ENCODE assay signal across 11 cellular contexts in genomic region chr3:129577356-129577755, GRCh38. TPM values are rescaled to one million over a fixed set of nuclear protein-coding genes. Genes with fewer than 3 reads are reported as not detected.
DNase-seq lines count a peak whose midpoint lies in the region; ATAC-seq and TF ChIP-seq lines count a peak whose summit lies in the region.
"Had no signal": no experiment of that assay in that cellular context is flagged by ENCODE, and none has a peak within 500 bp of the region (broad histone marks: within the 10 kb centered on the region; RNA-seq: fewer than 3 reads in every experiment).

No MANE protein-coding gene starts in this region.

- no peaks in the 10 kb centered on the region for H3K9me3 Mint-ChIP-seq in activated CD4-positive, alpha-beta memory T cell treated with anti-CD3 and anti-CD28 coated beads, Interleukin-2, amount 10 ng/mL, durations not matched to agents 7 days and 5 days
- no peaks in the 10 kb centered on the region for H3K9me3 Mint-ChIP-seq in activated CD4-positive, alpha-beta memory T cell treated with anti-CD3 and anti-CD28 coated beads for 36 hours
- H3K9me3 Mint-ChIP-seq in immature natural killer cell, result no peaks in the 10 kb centered on the region

- peak overlapping the region; percentile 49 for H3K9ac ChIP-seq in SU-DHL-6 (ENCODE audit: low read length)

- ATAC-seq in upper lobe of right lung (no peak), HG02938 (IDR thresholded peaks at IDR 0.05; ENCODE audit: unreplicated experiment) (no peak)

- no peaks in the 10 kb centered on the region for H3K9me2 ChIP-seq in SU-DHL-6 (replicated peaks; ENCODE audit: insufficient read depth, low read length)

- H3K27ac Mint-ChIP-seq in activated CD4-positive, alpha-beta memory T cell treated with anti-CD3 and anti-CD28 coated beads, Interleukin-2, amount 10 ng/mL, durations not matched to agents 7 days and 5 days, result peak overlapping the region; percentile 94
- no peak overlapping the region for H3K27ac Mint-ChIP-seq in activated CD4-positive, alpha-beta memory T cell treated with anti-CD3 and anti-CD28 coated beads for 36 hours
- H3K27ac Mint-ChIP-seq in immature natural killer cell, result peak overlapping the region; percentile 90 to 99 (median 97)

- no peaks in the 10 kb centered on the region for H3K36me3 Mint-ChIP-seq in activated CD4-positive, alpha-beta memory T cell treated with anti-CD3 and anti-CD28 coated beads, Interleukin-2, amount 10 ng/mL, durations not matched to agents 7 days and 5 days (ENCODE audit: low read depth)
- H3K36me3 Mint-ChIP-seq in activated CD4-positive, alpha-beta memory T cell treated with anti-CD3 and anti-CD28 coated beads for 36 hours, result no peaks in the 10 kb centered on the region
- H3K36me3 Mint-ChIP-seq in immature natural killer cell, result peaks cover 5 to 11% (median 8%) of the 10 kb centered on the region in 3 donors

- intact Hi-C loops in activated CD4-positive, alpha-beta memory T cell treated with anti-CD3 and anti-CD28 coated beads for 36 hours (cut with micrococcal nuclease), result loop anchor here (2.0 kb wide), 1 partner anchor 17 kb away; no protein-coding TSS in a partner anchor
- intact Hi-C loops in upper lobe of right lung (cut with DNase I), result no loop called here

- no peaks in the 10 kb centered on the region for H3K79me2 ChIP-seq in SU-DHL-6 (ENCODE audit: insufficient read depth, low read length)

- H2AFZ ChIP-seq in SU-DHL-6 (ENCODE audit: low read depth, low read length, severe bottlenecking), result peak overlapping the region; percentile 83

- no peaks in the 10 kb centered on the region for H3K27me3 ChIP-seq in SU-DHL-6 (ENCODE audit: low read length)
- H3K27me3 ChIP-seq in upper lobe of right lung, result no peaks in the 10 kb centered on the region

- POLR2A ChIA-PET in activated CD4-positive, alpha-beta memory T cell treated with anti-CD3 and anti-CD28 coated beads, Interleukin-2, amount 10 ng/mL, durations not matched to agents 7 days and 5 days (lab: Charles Lee), result interaction anchor here (1.1 to 2.8 kb wide), 10 partner anchors 9 to 138 kb away, joined by 3 to 30 read pairs (median 5); partner anchors contain the start of genes IFT122, MBD4 and PLXND1
- POLR2A ChIA-PET in activated CD4-positive, alpha-beta memory T cell treated with anti-CD3 and anti-CD28 coated beads for 36 hours (lab: Charles Lee), result interaction anchor here (1.0 kb wide), 1 partner anchor 50 kb away, joined by 3 read pairs; no protein-coding TSS in a partner anchor

- no peaks in the 10 kb centered on the region for H3K36me3 ChIP-seq in SU-DHL-6 (ENCODE audit: low read length)
- peaks cover 74% of the 10 kb centered on the region for H3K36me3 ChIP-seq in upper lobe of right lung

- no peak for DNase-seq in activated CD4-positive, alpha-beta memory T cell treated with anti-CD3 and anti-CD28 coated beads, Interleukin-2, amount 10 ng/mL, durations not matched to agents 7 days and 5 days
- no peak for DNase-seq in activated CD4-positive, alpha-beta memory T cell treated with anti-CD3 and anti-CD28 coated beads for 36 hours
- DNase-seq in immature natural killer cell (no peak), upper lobe of right lung (no peak), H4 (ENCODE audit: low spot score) (no peak), CD1c-positive myeloid dendritic cell (ENCODE audit: extremely low spot score) (no peak)
- DNase-seq: posterior cingulate gyrus, SIG-M5 had no signal

- H4K20me1 ChIP-seq in SU-DHL-6 (ENCODE audit: low read depth, low read length), result no peaks in the 10 kb centered on the region

- CTCF ChIA-PET in activated CD4-positive, alpha-beta memory T cell treated with anti-CD3 and anti-CD28 coated beads, Interleukin-2, amount 10 ng/mL, durations not matched to agents 7 days and 5 days (lab: Charles Lee), result interaction anchor here (1.1 to 2.1 kb wide), 5 partner anchors 16 to 261 kb away, joined by 3 to 8 read pairs (median 4); a partner anchor contains a TSS
- CTCF ChIA-PET in activated CD4-positive, alpha-beta memory T cell treated with anti-CD3 and anti-CD28 coated beads for 36 hours (lab: Charles Lee), result interaction anchor here (1.0 to 1.4 kb wide), 2 partner anchors 72 to 87 kb away, joined by 3 to 5 read pairs; no protein-coding TSS in a partner anchor

- peak overlapping the region; percentile 45 for H3K4me2 ChIP-seq in SU-DHL-6 (ENCODE audit: low read depth, low read length, poor library complexity, severe bottlenecking)

- peaks cover 40% of the 10 kb centered on the region for H3K4me1 Mint-ChIP-seq in activated CD4-positive, alpha-beta memory T cell treated with anti-CD3 and anti-CD28 coated beads, Interleukin-2, amount 10 ng/mL, durations not matched to agents 7 days and 5 days
- H3K4me1 Mint-ChIP-seq in activated CD4-positive, alpha-beta memory T cell treated with anti-CD3 and anti-CD28 coated beads for 36 hours (ENCODE audit: low read depth), result peaks cover 23% of the 10 kb centered on the region
- H3K4me1 Mint-ChIP-seq in immature natural killer cell, result peaks cover 61 to 70% of the 10 kb centered on the region in 2 donors

- H3K4me3 ChIP-seq in SU-DHL-6 (ENCODE audit: insufficient read depth, low read length, poor library complexity, severe bottlenecking), result no peak overlapping the region
- no peak overlapping the region for H3K4me3 ChIP-seq in upper lobe of right lung
- H3K4me3 ChIP-seq: K562 had no signal

- H3K4me1 ChIP-seq in upper lobe of right lung, result peaks cover 29% of the 10 kb centered on the region

- no peaks in the 10 kb centered on the region for H3K9me3 ChIP-seq in SU-DHL-6 (ENCODE audit: insufficient read depth, low read length)
- no peaks in the 10 kb centered on the region for H3K9me3 ChIP-seq in upper lobe of right lung

- H3K27ac ChIP-seq in SU-DHL-6 (ENCODE audit: low read depth, low read length) (peak overlapping the region; percentile 83), upper lobe of right lung (peak overlapping the region; percentile 79)

- H3F3A ChIP-seq in SU-DHL-6 (ENCODE audit: insufficient read depth), result no peaks in the 10 kb centered on the region

- no peaks in the 10 kb centered on the region for H3K27me3 Mint-ChIP-seq in activated CD4-positive, alpha-beta memory T cell treated with anti-CD3 and anti-CD28 coated beads, Interleukin-2, amount 10 ng/mL, durations not matched to agents 7 days and 5 days
- no peaks in the 10 kb centered on the region for H3K27me3 Mint-ChIP-seq in activated CD4-positive, alpha-beta memory T cell treated with anti-CD3 and anti-CD28 coated beads for 36 hours
- peaks cover 13 to 26% (median 20%) of the 10 kb centered on the region in 3 donors for H3K27me3 Mint-ChIP-seq in immature natural killer cell (ENCODE audit: low read depth in 3 of 3)

- no peak for TF ChIP-seq CTCF in SU-DHL-6 (IDR thresholded peaks at IDR 0.05; ENCODE audit: insufficient read depth, low read length, poor library complexity, severe bottlenecking)
- TF ChIP-seq CTCF in upper lobe of right lung (IDR thresholded peaks at IDR 0.05), result no peak

- no peak overlapping the region for H3K4me3 Mint-ChIP-seq in activated CD4-positive, alpha-beta memory T cell treated with anti-CD3 and anti-CD28 coated beads, Interleukin-2, amount 10 ng/mL, durations not matched to agents 7 days and 5 days
- no peak overlapping the region for H3K4me3 Mint-ChIP-seq in activated CD4-positive, alpha-beta memory T cell treated with anti-CD3 and anti-CD28 coated beads for 36 hours
- H3K4me3 Mint-ChIP-seq in immature natural killer cell, result peak overlapping the region; percentile 65 to 80 (median 75)

RNA-seq across cellular contexts. Expression of gene PLXND1, which starts 29.1 kb away (rescaled TPM):
- 10 to 100 TPM; 13.4 to 18.0 TPM for total RNA-seq in activated CD4-positive, alpha-beta memory T cell treated with anti-CD3 and anti-CD28 coated beads, Interleukin-2, amount 10 ng/mL, durations not matched to agents 7 days and 5 days
- 1 to 10 TPM; 7.2 to 8.6 TPM for total RNA-seq in activated CD4-positive, alpha-beta memory T cell treated with anti-CD3 and anti-CD28 coated beads for 36 hours
- polyA plus RNA-seq in immature natural killer cell, result 10 to 100 TPM in 1 of 3 donors, 1 to 10 TPM in 2; 3.1 to 30.2 (median 6.1) TPM
- 284 TPM for total RNA-seq in upper lobe of right lung
- 40.4 and 65.3 TPM in 2 replicates for total RNA-seq in H4 (2014; rRNA removed; shearing (Covaris generic))

RNA-seq across cellular contexts. Expression of gene H1-8, which starts 34.4 kb away (rescaled TPM):
- not detected for total RNA-seq in activated CD4-positive, alpha-beta memory T cell treated with anti-CD3 and anti-CD28 coated beads, Interleukin-2, amount 10 ng/mL, durations not matched to agents 7 days and 5 days
- not detected for total RNA-seq in activated CD4-positive, alpha-beta memory T cell treated with anti-CD3 and anti-CD28 coated beads for 36 hours
- not detected for polyA plus RNA-seq in immature natural killer cell
- total RNA-seq in upper lobe of right lung, result not detected
- total RNA-seq in H4 (2014; rRNA removed; shearing (Covaris generic)), result not detected in 2 replicates
- total RNA-seq: K562 had no signal
- polyA plus RNA-seq: K562 had no signal

RNA-seq across cellular contexts. Expression of gene RHO, which starts 48.9 kb away (rescaled TPM):
- total RNA-seq in activated CD4-positive, alpha-beta memory T cell treated with anti-CD3 and anti-CD28 coated beads, Interleukin-2, amount 10 ng/mL, durations not matched to agents 7 days and 5 days, result not detected
- total RNA-seq in activated CD4-positive, alpha-beta memory T cell treated with anti-CD3 and anti-CD28 coated beads for 36 hours, result not detected
- not detected for polyA plus RNA-seq in immature natural killer cell
- not detected for total RNA-seq in upper lobe of right lung
- not detected in 2 replicates for total RNA-seq in H4 (2014; rRNA removed; shearing (Covaris generic))
- total RNA-seq: K562 had no signal
- polyA plus RNA-seq: K562 had no signal

Comparison
In these comparisons a context has a peak if more than half of its experiments do, and no peak if none do; other contexts are left out.
1. H3K4me3 Mint-ChIP-seq: peak in immature natural killer cell (5 of 5); none in activated CD4-positive, alpha-beta memory T cell treated with anti-CD3 and anti-CD28 coated beads, Interleukin-2, amount 10 ng/mL, durations not matched to agents 7 days and 5 days (single experiment) and activated CD4-positive, alpha-beta memory T cell treated with anti-CD3 and anti-CD28 coated beads for 36 hours (single experiment).